8 cellular contexts compared by ENCODE assay signal in genomic region chr3:42547401-42547945, GRCh38. TPM values are rescaled to one million over a fixed set of nuclear protein-coding genes. Genes with fewer than 3 reads are reported as not detected.
DNase-seq lines count a peak whose midpoint lies in the region; ATAC-seq and TF ChIP-seq lines count a peak whose summit lies in the region.

No MANE protein-coding gene starts in this region.

- H2AFZ ChIP-seq in PC-9 (no peak overlapping the region), neuronal stem cell (ENCODE audit: low read length) (no peak overlapping the region)

- no CpG with 5 or more reads among the region's 7 CpGs for WGBS in neuronal stem cell (ENCODE audit: extremely low coverage in 2 of 2, insufficient read length in 2 of 2, insufficient replicate concordance in 1 of 2), 2 donors

- H3K4me3 ChIP-seq in PC-9 (no peak overlapping the region), fibroblast of the aortic adventitia (ENCODE audit: low read depth, low read length) (no peak overlapping the region), neuronal stem cell (ENCODE audit: low read length in 2 of 2) (no peak overlapping the region)

- no peak overlapping the region for H2BK12ac ChIP-seq in neuronal stem cell (ENCODE audit: low read length)

- H3K27me3 ChIP-seq in PC-9 (ENCODE audit: insufficient read depth, low read depth) (no peaks in the 10 kb centered on the region), neuronal stem cell (ENCODE audit: control insufficient read depth in 3 of 3, insufficient read depth in 3 of 3, low read depth in 1 of 3, low read length in 3 of 3) (no peaks in the 10 kb centered on the region)

- BruUV-seq in PC-9 (replicated peaks; lab: Mats Ljungman, UMichigan), result no TSS peak

- H3K4me2 ChIP-seq in PC-9 (no peak overlapping the region), neuronal stem cell (ENCODE audit: insufficient read depth, low read length, poor library complexity, severe bottlenecking) (no peak overlapping the region)

- no peak overlapping the region for H3K18ac ChIP-seq in neuronal stem cell (ENCODE audit: low read length)

- H3K14ac ChIP-seq in neuronal stem cell (ENCODE audit: low read length), result no peak overlapping the region

- TF ChIP-seq CTCF in PC-9 (conservative IDR thresholded peaks at IDR 0.05) (peak; percentile 90), fibroblast of the aortic adventitia (IDR thresholded peaks at IDR 0.05; ENCODE audit: insufficient read depth, low read length) (peak; percentile 94)

- DNase-seq in DMS53 (lab: John Stamatoyannopoulos, UW) (peak; percentile 64), PC-9 (peak in 1 of 2 experiments; percentile 55), activated T-helper 1 cell treated with Interleukin-2 at 50 U/mL for 16 hours (ENCODE audit: low read depth) (peak; percentile 53), fibroblast of the aortic adventitia (ENCODE audit: low read depth) (peak; percentile 57), neuronal stem cell (ENCODE audit: low spot score) (peak; percentile 49), superior temporal gyrus (ENCODE audit: extremely low spot score) (peak; percentile 82), NCI-H187 treated with DMSO at 0.1 percent for 48 hours (lab: John Stamatoyannopoulos, UW) (no peak)

- intact Hi-C loops in PC-9 (cut with micrococcal nuclease; ENCODE audit: unreplicated experiment), result loop anchor here (1.0 to 10.0 kb wide), 4 partner anchors 300 to 653 kb away; no protein-coding TSS in a partner anchor

- no peak overlapping the region for H4K91ac ChIP-seq in neuronal stem cell (ENCODE audit: low read depth, low read length, poor library complexity)

- no peak overlapping the region for H2BK120ac ChIP-seq in neuronal stem cell (ENCODE audit: low read depth, low read length)

- no peaks in the 10 kb centered on the region for H3K9me3 ChIP-seq in PC-9 (ENCODE audit: insufficient read depth, low read depth)
- no peaks in the 10 kb centered on the region for H3K9me3 ChIP-seq in neuronal stem cell (replicated peaks in 1 of 2; ENCODE audit: control insufficient read depth in 2 of 2, insufficient read depth in 1 of 2, low read depth in 1 of 2, low read length in 2 of 2)

- no peak overlapping the region for H2BK15ac ChIP-seq in neuronal stem cell (ENCODE audit: low read length)

- H3F3A ChIP-seq in PC-9 (ENCODE audit: insufficient read depth, low read depth), result no peaks in the 10 kb centered on the region

- no peaks in the 10 kb centered on the region for H3K79me2 ChIP-seq in PC-9 (ENCODE audit: low read depth)

- no peaks in the 10 kb centered on the region for H4K20me1 ChIP-seq in PC-9 (ENCODE audit: insufficient read depth)

- H3K36me3 ChIP-seq in PC-9 (ENCODE audit: low read depth) (no peaks in the 10 kb centered on the region), neuronal stem cell (replicated peaks in 1 of 2; ENCODE audit: control insufficient read depth in 2 of 2, insufficient read depth in 2 of 2, low read length in 2 of 2) (peaks cover 0 to 49% of the 10 kb centered on the region in 2 donors)

- CTCF ChIA-PET in PC-9 (lab: Charles Lee), result interaction anchor here (1.3 kb wide), 1 partner anchor 300 kb away, joined by 6 read pairs; no protein-coding TSS in a partner anchor

- no peak overlapping the region for H3K4ac ChIP-seq in neuronal stem cell (ENCODE audit: low read length)

- H3K9ac ChIP-seq in neuronal stem cell (ENCODE audit: low read depth, low read length, poor library complexity), result no peak overlapping the region

- no peaks in the 10 kb centered on the region for H3K79me1 ChIP-seq in neuronal stem cell (ENCODE audit: low read depth, low read length)

- no peaks in the 10 kb centered on the region for H3K9me2 ChIP-seq in PC-9 (ENCODE audit: insufficient read depth)

- H3K23ac ChIP-seq in neuronal stem cell (ENCODE audit: low read depth, low read length, poor library complexity), result no peak overlapping the region

- POLR2A ChIA-PET in PC-9 (lab: Charles Lee; ENCODE audit: unreplicated experiment), result no interaction called here

- H2BK5ac ChIP-seq in neuronal stem cell (ENCODE audit: low read length), result no peak overlapping the region

- H2AK5ac ChIP-seq in neuronal stem cell (ENCODE audit: low read depth, low read length), result no peak overlapping the region

- peak; percentile 62 for ATAC-seq in HG02678 (IDR thresholded peaks at IDR 0.05; ENCODE audit: unreplicated experiment)

- H3K4me1 ChIP-seq in PC-9 (replicated peaks; ENCODE audit: insufficient read depth) (0 out of 2 replicates have a peak, but pooled peaks cover 9% of the 10 kb centered on the region), neuronal stem cell (ENCODE audit: control insufficient read depth in 2 of 2, insufficient read depth in 1 of 2, low read depth in 1 of 2, low read length in 2 of 2) (no peaks in the 10 kb centered on the region)

- H3K27ac ChIP-seq in PC-9, result no peak overlapping the region
- no peak overlapping the region for H3K27ac ChIP-seq in neuronal stem cell (replicated peaks; ENCODE audit: low read length)

- no peak overlapping the region for H4K8ac ChIP-seq in neuronal stem cell (ENCODE audit: low read depth, low read length)

RNA-seq across cellular contexts. Expression of gene SEC22C, which starts 34.3 kb away (rescaled TPM):
- total RNA-seq in PC-9 (2021) (38.1 and 42.4 TPM in 2 replicates), fibroblast of the aortic adventitia (ENCODE audit: low replicate concordance) (39.7 and 71.9 TPM in 2 replicates)
- 30.9 TPM for polyA plus RNA-seq in neuronal stem cell (2013, experiment 1 of 2)
- polyA plus RNA-seq in neuronal stem cell (2013, experiment 2 of 2), result 29.4 TPM

RNA-seq across cellular contexts. Expression of gene SS18L2, which starts 43.2 kb away (rescaled TPM):
- total RNA-seq in PC-9 (2021) (28.8 and 34.5 TPM in 2 replicates), fibroblast of the aortic adventitia (ENCODE audit: low replicate concordance) (5.1 and 31.4 TPM in 2 replicates)
- 75.6 TPM for polyA plus RNA-seq in neuronal stem cell (2013, experiment 1 of 2)
- polyA plus RNA-seq in neuronal stem cell (2013, experiment 2 of 2), result 77.7 TPM

RNA-seq across cellular contexts. Expression of gene VIPR1, which starts 45.0 kb away (rescaled TPM):
- total RNA-seq in PC-9 (2021) (19.7 and 23.9 TPM in 2 replicates), fibroblast of the aortic adventitia (ENCODE audit: low replicate concordance) (5.6 TPM in 1 of 2 replicates, not detected in the other)
- 1.1 TPM for polyA plus RNA-seq in neuronal stem cell (2013, experiment 1 of 2)
- polyA plus RNA-seq in neuronal stem cell (2013, experiment 2 of 2), result 1.00 TPM

RNA-seq across cellular contexts. Expression of gene NKTR, which starts 53.0 kb away (rescaled TPM):
- total RNA-seq in PC-9 (2021) (66.0 and 70.5 TPM in 2 replicates), fibroblast of the aortic adventitia (ENCODE audit: low replicate concordance) (91.8 and 101 TPM in 2 replicates)
- 57.4 TPM for polyA plus RNA-seq in neuronal stem cell (2013, experiment 1 of 2)
- polyA plus RNA-seq in neuronal stem cell (2013, experiment 2 of 2), result 60.9 TPM
